11 cellular contexts compared by ENCODE assay signal in genomic region chr2:113966832-113967231, GRCh38.
DNase-seq lines count a peak whose midpoint lies in the region; ATAC-seq and TF ChIP-seq lines count a peak whose summit lies in the region.
"Had no signal": no experiment of that assay in that cellular context is flagged by ENCODE, and none has a peak within 500 bp of the region (broad histone marks: within the 10 kb centered on the region; RNA-seq: fewer than 3 reads in every experiment).

No MANE protein-coding gene starts in this region.

- no peak overlapping the region for H3K4me3 Mint-ChIP-seq in GM23338
- H3K4me3 Mint-ChIP-seq: activated naive CD8-positive, alpha-beta T cell had no signal

- H3K4me2 ChIP-seq in mesenchymal stem cell (ENCODE audit: low read length, poor library complexity, severe bottlenecking) (no peak overlapping the region), GM23338 (no peak overlapping the region)

- intact Hi-C loops in body of pancreas (cut with DNase I), result no loop called here

- H3K27ac ChIP-seq in body of pancreas, result peak overlapping the region in 2 of 4 donors; percentile 27 to 59
- peak overlapping the region; percentile 22 for H3K27ac ChIP-seq in mesenchymal stem cell (ENCODE audit: low read length, poor library complexity, severe bottlenecking)
- peak overlapping the region in 1 of 4 donors; percentile 7 for H3K27ac ChIP-seq in Peyer's patch
- H3K27ac ChIP-seq in GM23338 (ENCODE audit: low read depth), result no peak overlapping the region
- H3K27ac ChIP-seq: skin epidermis had no signal

- no peak overlapping the region for H3K14ac ChIP-seq in mesenchymal stem cell (ENCODE audit: low read length in 2 of 2)

- H3K79me2 ChIP-seq in GM23338 (replicated peaks; ENCODE audit: insufficient read depth), result no peaks in the 10 kb centered on the region

- H2BK120ac ChIP-seq in mesenchymal stem cell (ENCODE audit: low read depth, low read length), result no peak overlapping the region

- DNase-seq in body of pancreas (peak in 2 of 4 donors; percentile 28), mesenchymal stem cell (peak; percentile 52), Peyer's patch (no peak), GM23338 (ENCODE audit: low spot score) (no peak), NCI-H69 (lab: John Stamatoyannopoulos, UW) (no peak)
- DNase-seq: GF-D8 had no signal

- H4K8ac ChIP-seq in mesenchymal stem cell (ENCODE audit: low read length), result no peak overlapping the region

- 30 to 32% methylated on average over 5 of the region's 5 CpGs for WGBS in body of pancreas, 2 donors
- WGBS in mesenchymal stem cell, result 78% methylated on average over 3 of the region's 5 CpGs

- H3K36me3 Mint-ChIP-seq in GM23338 (ENCODE audit: low read depth), result no peaks in the 10 kb centered on the region

- no peaks in the 10 kb centered on the region for H3K27me3 Mint-ChIP-seq in GM23338 (ENCODE audit: insufficient read depth, low read depth, poor library complexity)
- H3K27me3 Mint-ChIP-seq: activated naive CD8-positive, alpha-beta T cell had no signal

- H3K36me3 ChIP-seq in body of pancreas (replicated peaks in 1 of 2; ENCODE audit: insufficient read depth in 1 of 2, low read depth in 2 of 2) (no peaks in the 10 kb centered on the region), mesenchymal stem cell (ENCODE audit: control insufficient read depth in 1 of 2, insufficient read depth in 2 of 2, low read depth in 1 of 2, low read length in 2 of 2) (peaks cover 8 to 74% of the 10 kb centered on the region in 2 experiments), Peyer's patch (no peaks in the 10 kb centered on the region), GM23338 (ENCODE audit: insufficient read depth) (no peaks in the 10 kb centered on the region)

- H3F3A ChIP-seq in GM23338 (replicated peaks; ENCODE audit: low read depth), result no peaks in the 10 kb centered on the region

- H4K91ac ChIP-seq in mesenchymal stem cell (ENCODE audit: low read length), result no peak overlapping the region

- H3K9me3 ChIP-seq in body of pancreas (no peaks in the 10 kb centered on the region), mesenchymal stem cell (ENCODE audit: control insufficient read depth, low read length) (no peaks in the 10 kb centered on the region), Peyer's patch (no peaks in the 10 kb centered on the region)

- H2BK12ac ChIP-seq in mesenchymal stem cell (ENCODE audit: low read length in 2 of 2), result no peak overlapping the region

- no peaks in the 10 kb centered on the region for H3K9me3 Mint-ChIP-seq in GM23338

- H4K20me1 ChIP-seq in GM23338 (replicated peaks; ENCODE audit: insufficient read depth), result peaks cover 6% of the 10 kb centered on the region; the same call in 1 of the 2 replicates

- H3K4me3 ChIP-seq in body of pancreas, result no peak overlapping the region
- H3K4me3 ChIP-seq in mesenchymal stem cell (ENCODE audit: insufficient read depth in 1 of 2, low read depth in 1 of 2, low read length in 2 of 2), result no peak overlapping the region
- no peak overlapping the region for H3K4me3 ChIP-seq in Peyer's patch
- H3K4me3 ChIP-seq in GM23338, result no peak overlapping the region
- H3K4me3 ChIP-seq: skin epidermis had no signal

- TF ChIP-seq POLR2A in body of pancreas (IDR thresholded peaks at IDR 0.05) (no peak), Peyer's patch (IDR thresholded peaks at IDR 0.05) (no peak)

- ATAC-seq in GM18508 (IDR thresholded peaks at IDR 0.05; ENCODE audit: insufficient read depth, unreplicated experiment) (peak; percentile 66), HG02981 (IDR thresholded peaks at IDR 0.05; ENCODE audit: unreplicated experiment) (peak; percentile 49), body of pancreas (peak; percentile 63), GM23338 (no peak), GM18502 (IDR thresholded peaks at IDR 0.05; ENCODE audit: poor library complexity, unreplicated experiment) (no peak)

- no peak overlapping the region for H2BK15ac ChIP-seq in mesenchymal stem cell (ENCODE audit: low read depth, poor library complexity, severe bottlenecking)

- no peak overlapping the region for H3K4ac ChIP-seq in mesenchymal stem cell (ENCODE audit: low read depth in 1 of 2, low read length in 2 of 2)

- H3K9me2 ChIP-seq in GM23338 (ENCODE audit: insufficient read depth), result no peaks in the 10 kb centered on the region

- no peak overlapping the region for H3K27ac Mint-ChIP-seq in GM23338

- H3K4me1 ChIP-seq in body of pancreas, result peaks cover 14% of the 10 kb centered on the region
- H3K4me1 ChIP-seq in mesenchymal stem cell (ENCODE audit: control insufficient read depth, insufficient read depth, low read depth, low read length), result no peaks in the 10 kb centered on the region
- H3K4me1 ChIP-seq in Peyer's patch, result peaks cover 0 to 5% (median 0%) of the 10 kb centered on the region in 4 donors
- H3K4me1 ChIP-seq in GM23338 (ENCODE audit: insufficient read depth), result no peaks in the 10 kb centered on the region

- H3K23ac ChIP-seq in mesenchymal stem cell (ENCODE audit: low read length in 2 of 2), result no peak overlapping the region

- H3K27me3 ChIP-seq in body of pancreas (no peaks in the 10 kb centered on the region), mesenchymal stem cell (ENCODE audit: control insufficient read depth in 1 of 2, insufficient read depth in 1 of 2, low read length in 2 of 2) (no peaks in the 10 kb centered on the region), Peyer's patch (no peaks in the 10 kb centered on the region), GM23338 (ENCODE audit: insufficient read depth) (no peaks in the 10 kb centered on the region)

- no peak for TF ChIP-seq CTCF in body of pancreas (IDR thresholded peaks at IDR 0.05)
- no peak for TF ChIP-seq CTCF in Peyer's patch (IDR thresholded peaks at IDR 0.05)
- no peak for TF ChIP-seq CTCF in GM23338 (conservative IDR thresholded peaks at IDR 0.05; ENCODE audit: low read depth in 2 of 2)

- no peak overlapping the region for H3K9ac ChIP-seq in mesenchymal stem cell (ENCODE audit: low read length)

- H3K4me1 Mint-ChIP-seq in GM23338, result peaks cover 3% of the 10 kb centered on the region; the same call in 2 of the 3 replicates

- no peak overlapping the region for H2AK5ac ChIP-seq in mesenchymal stem cell (ENCODE audit: low read length, severe bottlenecking)

- H3K79me1 ChIP-seq in mesenchymal stem cell (replicated peaks; ENCODE audit: low read length, poor library complexity, severe bottlenecking), result peaks cover 12% of the 10 kb centered on the region

- no peak overlapping the region for H2BK5ac ChIP-seq in mesenchymal stem cell (ENCODE audit: low read depth, low read length, poor library complexity, severe bottlenecking)

- no peak overlapping the region for H3K18ac ChIP-seq in mesenchymal stem cell (ENCODE audit: low read depth in 1 of 2, low read length in 2 of 2)

- H2AFZ ChIP-seq in mesenchymal stem cell (ENCODE audit: low read depth, low read length) (no peak overlapping the region), GM23338 (no peak overlapping the region)

TF ChIP-seq in GM23338, 12 proteins besides CTCF, POLR2A, EP300 and RAD21 (continues in another document):
- TF ChIP-seq ZNF114 (CRISPR knock-in tag; IDR thresholded peaks at IDR 0.05) (no peak), POLR2AphosphoS5 (IDR thresholded peaks at IDR 0.05; ENCODE audit: low read depth) (no peak)

Comparison
In these comparisons a context has a peak if more than half of its experiments do, and no peak if none do; other contexts are left out.
1. ATAC-seq: peak in GM18508 (single experiment), HG02981 (single experiment) and body of pancreas (single experiment); none in GM23338 (single experiment) and GM18502 (single experiment).